1 cellular context compared by ENCODE assay signal in genomic region chr5:132342291-132343180, GRCh38.
TF ChIP-seq lines count a peak whose summit lies in the region.

No MANE protein-coding gene starts in this region.

TF ChIP-seq in H1, 55 proteins besides CTCF, POLR2A, EP300 and RAD21:
- TF ChIP-seq TAF7 (optimal IDR thresholded peaks at IDR 0.05; ENCODE audit: borderline replicate concordance, low read depth, low read length), result no peak
- TF ChIP-seq CEBPB (IDR thresholded peaks at IDR 0.05; ENCODE audit: low read depth, low read length), result peak; percentile 80; the same call in 1 of the 2 replicates
- TF ChIP-seq EZH2 (IDR thresholded peaks at IDR 0.05; ENCODE audit: low read depth, low read length, severe bottlenecking), result no peak
